17 cellular contexts compared by ENCODE assay signal in genomic region chr5:94689871-94690270, GRCh38.
"Had no signal": no experiment of that assay in that cellular context is flagged by ENCODE, and none has a peak within 500 bp of the region (broad histone marks: within the 10 kb centered on the region; RNA-seq: fewer than 3 reads in every experiment).

No MANE protein-coding gene starts in this region.

- H3K27ac Mint-ChIP-seq: activated naive CD8-positive, alpha-beta T cell treated with anti-CD3 and anti-CD28 coated beads for 36 hours; activated T-helper 17 cell treated with anti-CD3 and anti-CD28 coated beads, Interleukin-2, amount 50 U/mL, for 72 hours had no signal

- DNase-seq: activated CD4-positive, alpha-beta T cell treated with anti-CD3 and anti-CD28 coated beads, Interleukin-2, amount 50 U/mL, for 4 hours; activated naive CD4-positive, alpha-beta T cell; activated naive CD8-positive, alpha-beta T cell treated with anti-CD3 and anti-CD28 coated beads for 36 hours; amniotic stem cell; foreskin melanocyte; glutamatergic neuron; lower lobe of right lung; midbrain; psoas muscle; right cardiac atrium; stimulated activated CD4-positive, alpha-beta T cell treated with anti-CD3 and anti-CD28 coated beads, Interleukin-2, amount 100 ng/mL, for 24 hours; stimulated activated naive CD4-positive, alpha-beta T cell treated with Interleukin-2 at 50 U/mL for 16 hours; transverse colon; uterus; WERI-Rb-1 had no signal

- H3K4me1 Mint-ChIP-seq: activated naive CD8-positive, alpha-beta T cell treated with anti-CD3 and anti-CD28 coated beads for 36 hours; activated T-helper 17 cell treated with anti-CD3 and anti-CD28 coated beads, Interleukin-2, amount 50 U/mL, for 72 hours had no signal

- H3K9me3 Mint-ChIP-seq: activated naive CD8-positive, alpha-beta T cell treated with anti-CD3 and anti-CD28 coated beads for 36 hours; activated T-helper 17 cell treated with anti-CD3 and anti-CD28 coated beads, Interleukin-2, amount 50 U/mL, for 72 hours; neural crest cell had no signal

- ATAC-seq: activated T-helper 17 cell treated with anti-CD3 and anti-CD28 coated beads, Interleukin-2, amount 50 U/mL, for 72 hours; lower lobe of right lung; psoas muscle; right cardiac atrium had no signal

- H3K4me3 Mint-ChIP-seq: activated naive CD8-positive, alpha-beta T cell treated with anti-CD3 and anti-CD28 coated beads for 36 hours; activated T-helper 17 cell treated with anti-CD3 and anti-CD28 coated beads, Interleukin-2, amount 50 U/mL, for 72 hours; neural crest cell had no signal

- H3K27me3 Mint-ChIP-seq: activated naive CD8-positive, alpha-beta T cell treated with anti-CD3 and anti-CD28 coated beads for 36 hours; activated T-helper 17 cell treated with anti-CD3 and anti-CD28 coated beads, Interleukin-2, amount 50 U/mL, for 72 hours had no signal
